In the genomic region with DNA sequence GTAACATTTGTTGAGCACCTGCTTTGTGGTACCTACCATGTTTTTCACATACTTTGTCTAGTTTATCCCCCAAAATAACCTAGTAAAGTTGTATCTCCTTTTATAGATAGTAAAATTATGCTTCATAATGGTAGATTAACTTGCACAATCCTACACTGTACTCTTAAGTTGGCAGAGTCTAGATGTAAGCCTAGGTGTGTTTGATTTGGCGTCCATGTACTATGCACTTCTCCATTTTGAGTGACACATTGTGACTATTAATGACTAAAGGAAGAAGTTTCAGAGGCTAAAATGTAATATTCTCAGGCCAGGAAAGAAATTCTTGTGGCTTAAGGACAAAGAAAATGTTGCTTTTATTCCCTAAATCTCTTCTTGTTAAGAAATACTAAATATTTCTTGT, we compare ENCODE assay signal across 26 cellular contexts.
"Had no signal": no experiment of that assay in that cellular context is flagged by ENCODE, and none has a peak within 500 bp of the region (broad histone marks: within the 10 kb centered on the region; RNA-seq: fewer than 3 reads in every experiment).

No MANE protein-coding gene starts in this region.

- H3K27ac ChIP-seq: coronary artery, dorsolateral prefrontal cortex, esophagus muscularis mucosa, foreskin keratinocyte, gastroesophageal sphincter, heart left ventricle, hepatocyte, lower lobe of right lung had no signal

- H3K9me3 Mint-ChIP-seq: immature natural killer cell had no signal

- ATAC-seq: foreskin keratinocyte; gastroesophageal sphincter; heart left ventricle; left colon; left lobe of liver; left ventricle myocardium superior; lower lobe of right lung; mucosa of descending colon; naive thymus-derived CD8-positive, alpha-beta T cell had no signal

- H3K36me3 ChIP-seq: esophagus muscularis mucosa, gastroesophageal sphincter had no signal

- H3K27me3 Mint-ChIP-seq: naive B cell; naive thymus-derived CD8-positive, alpha-beta T cell had no signal

- H3K9me3 ChIP-seq: esophagus muscularis mucosa, gastroesophageal sphincter, lower lobe of right lung, mucosa of descending colon had no signal

- H3K4me2 ChIP-seq: hepatocyte had no signal

- H3K4me1 Mint-ChIP-seq: immature natural killer cell; mesothelial cell of epicardium; naive B cell; naive thymus-derived CD8-positive, alpha-beta T cell had no signal

- H2AFZ ChIP-seq: hepatocyte had no signal

- FAIRE-seq: endothelial cell of umbilical vein, frontal cortex, kidney had no signal

- H3K4me3 Mint-ChIP-seq: immature natural killer cell; mesothelial cell of epicardium; naive B cell; naive thymus-derived CD8-positive, alpha-beta T cell had no signal

- H3K27ac Mint-ChIP-seq: immature natural killer cell; mesothelial cell of epicardium; naive thymus-derived CD8-positive, alpha-beta T cell had no signal

- H3K4me1 ChIP-seq: esophagus muscularis mucosa, foreskin keratinocyte, gastroesophageal sphincter, heart left ventricle, lower lobe of right lung had no signal

- H3K27me3 ChIP-seq: dorsolateral prefrontal cortex, esophagus muscularis mucosa, foreskin keratinocyte, gastroesophageal sphincter, heart left ventricle, hepatocyte had no signal

- H3K79me2 ChIP-seq: hepatocyte had no signal

- DNase-seq: dermis blood vessel endothelial cell; dorsolateral prefrontal cortex; effector CD4-positive, alpha-beta T cell; effector memory CD4-positive, alpha-beta T cell; foreskin keratinocyte; heart left ventricle; hypothalamus; immature natural killer cell; islet precursor cell; kidney; kidney glomerular epithelial cell; left colon; left ventricle myocardium superior; lower lobe of right lung; mesenchymal stem cell; mucosa of descending colon; naive B cell; naive thymus-derived CD8-positive, alpha-beta T cell had no signal

- H3K36me3 Mint-ChIP-seq: naive B cell had no signal

- H3K4me3 ChIP-seq: coronary artery, dorsolateral prefrontal cortex, esophagus muscularis mucosa, gastroesophageal sphincter, heart left ventricle, hepatocyte, lower lobe of right lung, mucosa of descending colon had no signal
